Comparison of ENCODE assay signal across 19 cellular contexts in the genomic region with DNA sequence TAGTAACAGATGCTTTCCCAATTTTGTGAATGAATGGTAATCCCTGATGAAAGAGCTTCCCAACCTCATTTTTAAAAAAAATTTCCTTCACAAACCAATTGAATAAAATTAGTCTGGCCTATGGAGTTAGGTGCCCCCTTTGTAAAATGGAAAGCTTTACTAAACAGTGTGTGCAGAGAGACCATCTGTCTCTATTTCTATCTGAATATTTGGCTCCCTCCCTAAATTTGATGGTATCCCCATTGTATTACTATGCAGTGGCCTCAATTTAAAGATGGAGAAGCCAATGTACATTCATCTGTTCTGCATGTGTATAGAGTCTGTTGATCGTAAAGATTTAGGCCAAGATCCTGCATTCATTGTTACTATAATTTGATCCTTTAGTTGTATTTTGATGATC.
DNase-seq lines count a peak whose midpoint lies in the region; ATAC-seq and TF ChIP-seq lines count a peak whose summit lies in the region.
"Had no signal": no experiment of that assay in that cellular context is flagged by ENCODE, and none has a peak within 500 bp of the region (broad histone marks: within the 10 kb centered on the region; RNA-seq: fewer than 3 reads in every experiment).

No MANE protein-coding gene starts in this region.

- no peaks in the 10 kb centered on the region for H3K27me3 Mint-ChIP-seq in memory B cell
- no peaks in the 10 kb centered on the region for H3K27me3 Mint-ChIP-seq in activated CD4-positive, alpha-beta memory T cell treated with anti-CD3 and anti-CD28 coated beads for 36 hours
- H3K27me3 Mint-ChIP-seq: CD4-positive, CD25-positive, alpha-beta regulatory T cell; CD8-positive, alpha-beta memory T cell; IgD-negative memory B cell had no signal

- H3K4me3 ChIP-seq in tibial artery: no peak overlapping the region
- H3K4me3 ChIP-seq: HAP-1 had no signal

- no peaks in the 10 kb centered on the region for H3K36me3 ChIP-seq in tibial artery
- H3K36me3 ChIP-seq: BE2C, HAP-1 had no signal

- no peaks in the 10 kb centered on the region for H3K9me3 ChIP-seq in tibial artery
- H3K9me3 ChIP-seq: BE2C, HAP-1 had no signal

- peaks cover 0 to 83% (median 38%) of the 10 kb centered on the region in 4 donors for H3K4me1 ChIP-seq in tibial artery

- no peaks in the 10 kb centered on the region for H3K9me3 Mint-ChIP-seq in memory B cell
- H3K9me3 Mint-ChIP-seq in activated CD4-positive, alpha-beta memory T cell treated with anti-CD3 and anti-CD28 coated beads for 36 hours: no peaks in the 10 kb centered on the region
- H3K9me3 Mint-ChIP-seq: CD8-positive, alpha-beta memory T cell had no signal

- peak overlapping the region; percentile 58 to 69 for H3K27ac ChIP-seq in tibial artery

- intact Hi-C loops in tibial artery (cut with DNase I; ENCODE audit: low total_unique reads): no loop called here
- intact Hi-C loops in activated CD4-positive, alpha-beta memory T cell treated with anti-CD3 and anti-CD28 coated beads for 36 hours (cut with micrococcal nuclease): no loop called here

- CTCF ChIA-PET in activated CD4-positive, alpha-beta memory T cell treated with anti-CD3 and anti-CD28 coated beads for 36 hours (lab: Charles Lee): interaction anchor here (0.6 kb wide), 1 partner anchor 922 kb away, joined by 3 read pairs; no protein-coding TSS in a partner anchor

- POLR2A ChIA-PET in activated CD4-positive, alpha-beta memory T cell treated with anti-CD3 and anti-CD28 coated beads for 36 hours (lab: Charles Lee): interaction anchor here (0.6 kb wide), 1 partner anchor 222 kb away, joined by 3 read pairs; no protein-coding TSS in a partner anchor

- H3K27ac Mint-ChIP-seq in memory B cell: peak overlapping the region; percentile 20
- no peak overlapping the region for H3K27ac Mint-ChIP-seq in activated CD4-positive, alpha-beta memory T cell treated with anti-CD3 and anti-CD28 coated beads for 36 hours
- H3K27ac Mint-ChIP-seq: CD4-positive, CD25-positive, alpha-beta regulatory T cell; CD8-positive, alpha-beta memory T cell; IgD-negative memory B cell had no signal

- peaks cover 21% of the 10 kb centered on the region for H3K4me1 Mint-ChIP-seq in memory B cell
- peaks cover 10% of the 10 kb centered on the region for H3K4me1 Mint-ChIP-seq in activated CD4-positive, alpha-beta memory T cell treated with anti-CD3 and anti-CD28 coated beads for 36 hours (ENCODE audit: low read depth)

- H3K4me3 Mint-ChIP-seq in memory B cell: no peak overlapping the region
- no peak overlapping the region for H3K4me3 Mint-ChIP-seq in activated CD4-positive, alpha-beta memory T cell treated with anti-CD3 and anti-CD28 coated beads for 36 hours
- H3K4me3 Mint-ChIP-seq: CD4-positive, CD25-positive, alpha-beta regulatory T cell; CD8-positive, alpha-beta memory T cell; IgD-negative memory B cell had no signal

- H3K36me3 Mint-ChIP-seq in memory B cell: peaks cover 21% of the 10 kb centered on the region
- H3K36me3 Mint-ChIP-seq in activated CD4-positive, alpha-beta memory T cell treated with anti-CD3 and anti-CD28 coated beads for 36 hours: peaks cover 17% of the 10 kb centered on the region

- no peak for TF ChIP-seq CTCF in tibial artery (IDR thresholded peaks at IDR 0.05)

- no peak for ATAC-seq in memory B cell (ENCODE audit: low read depth)
- ATAC-seq: HepG2 had no signal

- DNase-seq in NCI-H1694 treated with DMSO at 0.1 percent for 48 hours (lab: John Stamatoyannopoulos, UW) (peak; percentile 18), NCI-H1694 (lab: John Stamatoyannopoulos, UW) (no peak), NCI-H69 (lab: John Stamatoyannopoulos, UW) (peak; percentile 57), memory B cell (ENCODE audit: low spot score in 2 of 2) (no peak), tibial artery (no peak), midbrain (lab: John Stamatoyannopoulos, UW) (no peak), AG08395 (ENCODE audit: low spot score) (no peak)
- no peak for DNase-seq in activated CD4-positive, alpha-beta memory T cell treated with anti-CD3 and anti-CD28 coated beads for 36 hours
- DNase-seq: 8988T; BE2C; CD4-positive, CD25-positive, alpha-beta regulatory T cell; CD8-positive, alpha-beta memory T cell; COR-L47; DMS153; DMS79; GF-D8 had no signal

- H3K27me3 ChIP-seq in tibial artery: no peaks in the 10 kb centered on the region
- H3K27me3 ChIP-seq: BE2C had no signal

Comparison
In these comparisons a context has a peak if more than half of its experiments do, and no peak if none do; other contexts are left out.
1. DNase-seq: peak in NCI-H1694 treated with DMSO at 0.1 percent for 48 hours (single experiment) and NCI-H69 (single experiment); none in NCI-H1694 (single experiment), memory B cell (0 of 2), tibial artery (0 of 2), midbrain (single experiment), activated CD4-positive, alpha-beta memory T cell treated with anti-CD3 and anti-CD28 coated beads for 36 hours (single experiment) and AG08395 (single experiment).